8 cellular contexts compared by ENCODE assay signal in the genomic region with DNA sequence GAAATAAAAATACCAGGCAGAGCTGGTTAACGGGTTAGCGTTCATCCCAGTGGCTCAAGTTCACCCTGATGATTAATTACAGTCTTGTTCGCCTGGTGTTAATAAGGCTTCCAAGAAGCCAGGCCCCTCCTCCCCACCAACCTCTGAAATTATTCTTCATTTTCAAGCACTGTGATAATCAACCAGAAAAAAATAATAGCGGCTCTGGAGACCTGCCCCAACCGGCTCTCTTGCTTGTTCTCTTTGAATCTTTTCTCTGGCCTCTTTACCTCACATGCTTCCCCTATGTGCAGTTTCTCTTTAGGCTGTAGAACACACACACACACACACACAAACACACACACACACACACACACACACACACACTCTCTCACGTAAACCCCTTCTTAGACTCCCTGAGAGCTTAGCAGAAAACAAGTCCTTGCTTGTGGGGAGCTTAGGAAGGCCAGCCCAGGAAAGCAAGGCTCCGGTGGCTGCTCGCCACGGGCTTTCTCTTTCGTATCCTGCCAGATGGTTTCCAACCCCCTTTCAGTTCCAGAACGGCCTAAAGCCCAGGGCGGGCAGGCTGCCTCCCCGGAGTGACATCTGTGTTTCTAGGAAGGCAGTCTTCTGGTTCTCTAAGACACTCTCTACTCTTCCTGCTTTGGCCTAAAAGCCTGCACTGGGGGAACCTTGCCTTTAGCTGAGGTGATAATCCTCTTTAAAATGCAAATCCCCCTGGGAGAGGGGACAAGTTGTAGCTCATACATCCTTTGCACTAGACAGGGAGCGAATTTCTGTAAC.
DNase-seq lines count a peak whose midpoint lies in the region; ATAC-seq and TF ChIP-seq lines count a peak whose summit lies in the region.

No MANE protein-coding gene starts in this region.

- TF ChIP-seq CTCF in sigmoid colon (IDR thresholded peaks at IDR 0.05), result no peak

- H3K4me3 ChIP-seq in right cardiac atrium (ENCODE audit: low read length) (peak overlapping the region; percentile 7), sigmoid colon (peak overlapping the region in 2 of 4 donors; percentile 9 to 18)

- no peaks in the 10 kb centered on the region for H3K27me3 ChIP-seq in right cardiac atrium (ENCODE audit: control insufficient read depth, insufficient read depth)
- H3K27me3 ChIP-seq in sigmoid colon, result no peaks in the 10 kb centered on the region

- H3K27ac ChIP-seq in right cardiac atrium (ENCODE audit: low read length) (peak overlapping the region; percentile 43), sigmoid colon (peak overlapping the region; percentile 74 to 87 (median 84))

- intact Hi-C loops in right cardiac atrium (cut with DNase I), result loop anchor here in 1 of 4 donors (10.0 kb wide), 1 partner anchor 103 kb away; a partner anchor contains a TSS
- intact Hi-C loops in sigmoid colon (cut with DNase I), result loop anchor here (1.0 to 5.0 kb wide), 3 partner anchors 40 to 185 kb away; a partner anchor contains a TSS

- peaks cover 14% of the 10 kb centered on the region for H3K4me1 ChIP-seq in right cardiac atrium (ENCODE audit: control insufficient read depth, insufficient read depth, low read length)
- H3K4me1 ChIP-seq in sigmoid colon, result peaks cover 0 to 48% (median 38%) of the 10 kb centered on the region in 4 donors

- no peak for TF ChIP-seq EP300 in sigmoid colon (IDR thresholded peaks at IDR 0.05)

- no peak for TF ChIP-seq POLR2A in sigmoid colon (IDR thresholded peaks at IDR 0.05)

- 17% methylated on average over 14 of the region's 14 CpGs for WGBS in right cardiac atrium
- 32 to 75% methylated on average over 14 of the region's 14 CpGs for WGBS in sigmoid colon, 2 donors

- peak; percentile 94 for DNase-seq in NCI-H524 treated with DMSO at 0.1 percent for 48 hours (lab: John Stamatoyannopoulos, UW)
- peak; percentile 15 for DNase-seq in amniotic epithelial cell (ENCODE audit: low read depth)
- peak; percentile 71 to 93 (median 89) for DNase-seq in right cardiac atrium
- DNase-seq in sigmoid colon, result peak; percentile 79
- no peak for DNase-seq in SIG-M5 (lab: John Stamatoyannopoulos, UW)

- H3K9me3 ChIP-seq in right cardiac atrium (ENCODE audit: control insufficient read depth, low read length), result no peaks in the 10 kb centered on the region
- no peaks in the 10 kb centered on the region for H3K9me3 ChIP-seq in sigmoid colon

- peak; percentile 80 for ATAC-seq in GM18511 (IDR thresholded peaks at IDR 0.05; ENCODE audit: unreplicated experiment)
- peak; percentile 89 for ATAC-seq in HG02763 (IDR thresholded peaks at IDR 0.05; ENCODE audit: unreplicated experiment)
- ATAC-seq in right cardiac atrium, result peak; percentile 75 to 83
- ATAC-seq in SK-N-SH treated with all-trans-retinoic acid at 6 μM for 48 hours, result no peak

- H3K36me3 ChIP-seq in sigmoid colon, result no peaks in the 10 kb centered on the region

TF ChIP-seq in SK-N-SH treated with all-trans-retinoic acid at 6 μM for 48 hours, 23 proteins besides CTCF, POLR2A, EP300 and RAD21:
- TF ChIP-seq ZFP30 (CRISPR knock-in tag; IDR thresholded peaks at IDR 0.05) (no peak), ZFP3 (CRISPR knock-in tag; IDR thresholded peaks at IDR 0.05) (no peak), RARB (CRISPR knock-in tag; IDR thresholded peaks at IDR 0.05) (no peak), ZNF565 (CRISPR knock-in tag; conservative IDR thresholded peaks at IDR 0.05; ENCODE audit: low read depth) (no peak), TCF4 (CRISPR knock-in tag; IDR thresholded peaks at IDR 0.05; ENCODE audit: borderline replicate concordance) (no peak)
